ENCODE assay signal across 8 cellular contexts in the genomic region with DNA sequence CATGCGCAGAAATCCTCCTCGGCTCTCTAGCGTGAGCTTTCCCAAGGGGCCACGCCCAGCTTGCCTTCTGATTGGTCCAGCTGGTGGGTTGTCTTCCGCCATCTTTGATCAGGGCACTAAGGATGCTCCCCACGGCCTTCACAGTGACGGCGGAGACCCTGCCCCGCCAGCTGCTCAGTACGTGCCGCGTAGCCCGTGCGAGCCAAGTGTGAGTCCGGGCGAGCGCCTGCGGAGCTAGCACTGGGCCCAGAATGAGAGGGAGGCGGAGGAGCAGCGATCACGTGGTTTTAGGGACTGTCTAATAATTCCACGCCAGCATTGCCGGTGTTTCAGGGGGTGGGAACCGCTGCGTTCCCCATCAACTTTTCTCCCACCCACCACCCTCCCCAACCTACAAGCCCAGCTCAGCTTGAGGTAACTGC. TPM values are rescaled to one million over a fixed set of nuclear protein-coding genes. Genes with fewer than 3 reads are reported as not detected.
DNase-seq lines count a peak whose midpoint lies in the region; ATAC-seq and TF ChIP-seq lines count a peak whose summit lies in the region.

No MANE protein-coding gene starts in this region.

- ATAC-seq in GM19397 (IDR thresholded peaks at IDR 0.05; ENCODE audit: unreplicated experiment) (peak; percentile 84), HG03565 (IDR thresholded peaks at IDR 0.05; ENCODE audit: unreplicated experiment) (peak; percentile 79), left lung (peak; percentile 84)

- peak overlapping the region; percentile 72 to 75 for H3K4me3 ChIP-seq in left lung

- no peaks in the 10 kb centered on the region for H3K27me3 ChIP-seq in left lung

- DNase-seq in CD1c-positive myeloid dendritic cell (ENCODE audit: extremely low spot score) (peak; percentile 100), NCI-H748 treated with DMSO at 0.1 percent for 48 hours (lab: John Stamatoyannopoulos, UW) (peak; percentile 94), dermis blood vessel endothelial cell (peak; percentile 100), left lung (peak; percentile 98 to 99)
- DNase-seq in activated CD4-positive, alpha-beta T cell treated with anti-CD3 and anti-CD28 coated beads, Interleukin-2, amount 50 U/mL, for 4 hours = peak; percentile 97
- peak; percentile 93 to 97 for DNase-seq in stimulated activated CD4-positive, alpha-beta T cell treated with anti-CD3 and anti-CD28 coated beads, Interleukin-2, amount 100 ng/mL, for 48 hours

- H3K4me1 ChIP-seq in left lung = peaks cover 34 to 55% of the 10 kb centered on the region in 2 donors

- no peak for TF ChIP-seq CTCF in left lung (IDR thresholded peaks at IDR 0.05)

- peak overlapping the region; percentile 95 to 99 for H3K27ac ChIP-seq in left lung

- H3K9me3 ChIP-seq in left lung = no peaks in the 10 kb centered on the region

- intact Hi-C loops in left lung (cut with DNase I) = no loop called here

- peaks cover 0 to 17% of the 10 kb centered on the region in 2 donors for H3K36me3 ChIP-seq in left lung

RNA-seq across cellular contexts. Expression of a gene that starts 1.6 kb away (rescaled TPM):
- total RNA-seq in dermis blood vessel endothelial cell (31.7 and 36.8 TPM in 2 replicates), left lung (10 to 100 TPM; 15.6 to 31.8 TPM)

RNA-seq across cellular contexts. Expression of a gene that starts 27.2 kb away (rescaled TPM):
- total RNA-seq in dermis blood vessel endothelial cell = 16.2 and 17.0 TPM in 2 replicates
- 1 to 10 TPM; 8.3 to 9.2 TPM for total RNA-seq in left lung

RNA-seq across cellular contexts. Expression of a gene that starts 36.8 kb away (rescaled TPM):
- total RNA-seq in dermis blood vessel endothelial cell = 15.1 and 29.3 TPM in 2 replicates
- total RNA-seq in left lung = 10 to 100 TPM; 14.6 to 19.0 TPM

RNA-seq across cellular contexts. Expression of a gene that starts 47.8 kb away (rescaled TPM):
- total RNA-seq in dermis blood vessel endothelial cell (not detected in 2 replicates), left lung (under 1 TPM in 1 of 2 donors, not detected in 1; 0.29 TPM)

Comparison
In these comparisons a context has a peak if more than half of its experiments do, and no peak if none do; other contexts are left out.
1. Peak in every context shown above with its lines: DNase-seq, ATAC-seq, H3K4me3 ChIP-seq and H3K27ac ChIP-seq.